In genomic region chr6:99354983-99355382, GRCh38 we compare ENCODE assay signal across 3 cellular contexts.
"Had no signal": no experiment of that assay in that cellular context is flagged by ENCODE, and none has a peak within 500 bp of the region (broad histone marks: within the 10 kb centered on the region; RNA-seq: fewer than 3 reads in every experiment).

No MANE protein-coding gene starts in this region.

- DNase-seq: GDM1, GF-D8 had no signal

- H3K4me3 ChIP-seq: GM12878 had no signal
